In the genomic region with DNA sequence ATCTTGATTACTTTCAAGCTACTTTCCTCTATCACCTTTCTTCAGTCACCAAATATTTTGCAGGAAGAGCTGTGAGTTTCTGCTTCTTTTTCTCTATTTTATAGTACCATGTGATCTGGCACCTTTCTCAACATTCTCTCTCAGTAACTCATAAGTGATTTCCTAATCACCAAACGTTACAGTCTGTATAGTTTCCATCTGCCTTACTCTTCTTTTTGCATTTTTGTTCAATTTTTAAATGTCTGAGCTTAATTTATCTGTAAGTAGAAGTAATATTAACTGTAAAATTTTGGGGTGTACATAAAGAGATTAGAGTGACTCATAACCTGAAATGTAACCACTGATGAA, we compare ENCODE assay signal across 24 cellular contexts.
DNase-seq lines count a peak whose midpoint lies in the region; ATAC-seq and TF ChIP-seq lines count a peak whose summit lies in the region.
"Had no signal": no experiment of that assay in that cellular context is flagged by ENCODE, and none has a peak within 500 bp of the region (broad histone marks: within the 10 kb centered on the region; RNA-seq: fewer than 3 reads in every experiment).

No MANE protein-coding gene starts in this region.

- peaks cover 6% of the 10 kb centered on the region for H3K4me1 ChIP-seq in osteoblast (ENCODE audit: insufficient read depth, low read length)
- no peaks in the 10 kb centered on the region for H3K4me1 ChIP-seq in effector memory CD4-positive, alpha-beta T cell (ENCODE audit: control insufficient read depth, insufficient read depth, low read length, poor library complexity, severe bottlenecking)
- H3K4me1 ChIP-seq: BLaER1, heart left ventricle, left lung, parathyroid adenoma had no signal

- H3K4me3 ChIP-seq in epithelial cell of esophagus (ENCODE audit: low read length) = no peak overlapping the region
- no peak overlapping the region for H3K4me3 ChIP-seq in osteoblast (ENCODE audit: insufficient read depth, low read length)
- H3K4me3 ChIP-seq in effector memory CD4-positive, alpha-beta T cell (ENCODE audit: insufficient read depth, low read depth, low read length, poor library complexity, severe bottlenecking) = no peak overlapping the region
- H3K4me3 ChIP-seq: BLaER1, dorsolateral prefrontal cortex, heart left ventricle, left lung, PC-9, sigmoid colon had no signal

- TF ChIP-seq CTCF in epithelial cell of esophagus (IDR thresholded peaks at IDR 0.05; ENCODE audit: insufficient read depth, low read depth, low read length, missing control alignments) (no peak), osteoblast (IDR thresholded peaks at IDR 0.05; ENCODE audit: extremely low read depth, low read depth, low read length) (no peak)

- H3K27ac ChIP-seq in osteoblast (ENCODE audit: low read depth, low read length) = no peak overlapping the region
- no peak overlapping the region for H3K27ac ChIP-seq in effector memory CD4-positive, alpha-beta T cell (ENCODE audit: insufficient read depth, low read length, poor library complexity, severe bottlenecking)
- H3K27ac ChIP-seq: BLaER1, dorsolateral prefrontal cortex, heart left ventricle, left lung, parathyroid adenoma, PC-9, sigmoid colon had no signal

- no peaks in the 10 kb centered on the region for H4K20me1 ChIP-seq in osteoblast (ENCODE audit: insufficient read depth, low read length)
- H4K20me1 ChIP-seq: BLaER1 had no signal

- no peaks in the 10 kb centered on the region for H3K9me3 ChIP-seq in osteoblast (ENCODE audit: low read depth, low read length)
- no peaks in the 10 kb centered on the region for H3K9me3 ChIP-seq in effector memory CD4-positive, alpha-beta T cell (ENCODE audit: control insufficient read depth, low read length)

- peak; percentile 2 for DNase-seq in EH (ENCODE audit: low read depth)
- DNase-seq in M059J (ENCODE audit: low read depth) = peak; percentile 6
- DNase-seq in epithelial cell of esophagus (ENCODE audit: low read depth) = peak; percentile 19
- no peak for DNase-seq in osteoblast (ENCODE audit: insufficient read length, low spot score, missing footprints)
- no peak for DNase-seq in effector memory CD4-positive, alpha-beta T cell
- no peak for DNase-seq in DMS153 (lab: John Stamatoyannopoulos, UW)
- DNase-seq: activated CD8-positive, alpha-beta memory T cell treated with anti-CD3 and anti-CD28 coated beads, Interleukin-2, amount 50 U/mL, for 48 hours; activated effector memory CD4-positive, alpha-beta T cell treated with Interleukin-2 at 50 U/mL for 16 hours; activated naive CD8-positive, alpha-beta T cell treated with anti-CD3 and anti-CD28 coated beads, Interleukin-2, amount 50 U/mL, for 24 hours; caudate nucleus; dorsolateral prefrontal cortex; heart left ventricle; left lung; midbrain; NCI-H146; NCI-H82; PC-9; sigmoid colon; stimulated activated naive CD4-positive, alpha-beta T cell had no signal

- no peaks in the 10 kb centered on the region for H3K36me3 ChIP-seq in osteoblast (ENCODE audit: insufficient read depth, low read length)
- no peaks in the 10 kb centered on the region for H3K36me3 ChIP-seq in effector memory CD4-positive, alpha-beta T cell (ENCODE audit: control insufficient read depth, insufficient read depth, low read length)
- H3K36me3 ChIP-seq: BLaER1, heart left ventricle, left lung, sigmoid colon had no signal

- ATAC-seq in GM19452 (IDR thresholded peaks at IDR 0.05; ENCODE audit: unreplicated experiment) (no peak), GM21515 (IDR thresholded peaks at IDR 0.05; ENCODE audit: unreplicated experiment) (no peak)
- ATAC-seq: activated naive CD8-positive, alpha-beta T cell treated with anti-CD3 and anti-CD28 coated beads, Interleukin-2, amount 50 U/mL, for 24 hours; heart left ventricle; left lung; natural killer cell treated with Interleukin-12 subunit alpha and Interleukin-12 subunit beta and Interleukin-15 and Interleukin-18, amount 100 ng/mL, for 72 hours had no signal

- no peak overlapping the region for H2AFZ ChIP-seq in osteoblast (ENCODE audit: low read length)
- H2AFZ ChIP-seq: parathyroid adenoma, PC-9 had no signal

- H3K27me3 ChIP-seq in osteoblast (ENCODE audit: insufficient read depth, low read length) = no peaks in the 10 kb centered on the region
- H3K27me3 ChIP-seq in effector memory CD4-positive, alpha-beta T cell (replicated peaks; ENCODE audit: control insufficient read depth, insufficient read depth, low read length, poor library complexity, severe bottlenecking) = no peaks in the 10 kb centered on the region
- H3K27me3 ChIP-seq: BLaER1, dorsolateral prefrontal cortex, heart left ventricle, left lung, sigmoid colon had no signal

- H3K79me2 ChIP-seq in osteoblast (ENCODE audit: insufficient read depth, low read length) = no peaks in the 10 kb centered on the region
- H3K79me2 ChIP-seq: parathyroid adenoma had no signal

- peak overlapping the region; percentile 29 for H3K4me2 ChIP-seq in osteoblast (ENCODE audit: insufficient read depth, low read length)
- H3K4me2 ChIP-seq: BLaER1, PC-9 had no signal

Comparison
In these comparisons a context has a peak if more than half of its experiments do, and no peak if none do; other contexts are left out.
1. DNase-seq: peak in EH (single experiment), M059J (single experiment) and epithelial cell of esophagus (single experiment); none in osteoblast (single experiment), effector memory CD4-positive, alpha-beta T cell (0 of 3) and DMS153 (single experiment).